8 cellular contexts compared by ENCODE assay signal in the genomic region with DNA sequence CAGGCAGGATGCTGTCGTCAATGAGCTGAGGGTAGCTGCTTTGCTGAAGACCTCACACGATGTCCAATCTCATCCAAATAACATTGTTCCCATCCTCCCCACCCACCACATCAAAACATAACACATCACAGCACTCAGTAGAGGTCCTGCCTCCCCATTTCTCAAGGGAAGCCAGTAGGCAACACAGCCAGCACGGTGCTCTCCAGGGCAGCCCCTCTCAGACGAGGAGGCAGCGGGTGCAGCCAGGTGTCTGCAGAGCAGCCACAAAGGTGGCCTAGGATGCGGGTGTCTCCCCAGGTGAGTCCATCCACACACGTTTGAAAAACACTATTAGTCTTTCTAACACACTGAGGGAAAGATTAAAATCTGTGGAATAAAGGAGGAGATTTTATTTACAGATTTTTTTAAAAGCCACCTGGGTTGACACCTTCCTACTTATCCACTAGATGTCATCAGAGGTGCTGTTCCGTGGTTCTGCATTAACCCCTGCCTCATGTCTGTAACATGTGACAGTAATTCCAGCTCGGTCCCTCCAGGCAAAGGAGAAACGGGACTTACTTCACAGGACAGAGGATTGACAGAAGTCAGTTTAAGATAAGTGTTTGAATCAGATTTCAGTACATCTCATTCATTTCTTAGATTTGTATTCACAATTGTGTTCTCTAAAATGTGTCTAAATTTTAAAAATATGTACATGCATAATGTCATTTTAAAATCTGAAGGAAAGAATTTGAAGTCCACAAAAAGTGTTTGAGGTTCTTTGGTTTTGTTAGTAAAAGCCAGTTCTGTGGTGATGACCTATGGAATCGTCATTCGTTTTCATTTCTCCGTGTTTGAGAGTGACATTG.
DNase-seq lines count a peak whose midpoint lies in the region; ATAC-seq and TF ChIP-seq lines count a peak whose summit lies in the region.

No MANE protein-coding gene starts in this region.

- no peaks in the 10 kb centered on the region for H3K9me3 ChIP-seq in effector memory CD4-positive, alpha-beta T cell (ENCODE audit: control insufficient read depth, low read length)

- no peaks in the 10 kb centered on the region for H3K36me3 ChIP-seq in kidney epithelial cell (ENCODE audit: control insufficient read depth, insufficient read depth, low read length)
- H3K36me3 ChIP-seq in effector memory CD4-positive, alpha-beta T cell (ENCODE audit: control insufficient read depth, insufficient read depth, low read length): no peaks in the 10 kb centered on the region

- no peaks in the 10 kb centered on the region for H3K27me3 ChIP-seq in kidney epithelial cell (ENCODE audit: control insufficient read depth, insufficient read depth, low read length)
- H3K27me3 ChIP-seq in effector memory CD4-positive, alpha-beta T cell (replicated peaks; ENCODE audit: control insufficient read depth, insufficient read depth, low read length, poor library complexity, severe bottlenecking): no peaks in the 10 kb centered on the region

- peak; percentile 34 for TF ChIP-seq CTCF in AG09319 (IDR thresholded peaks at IDR 0.05; ENCODE audit: low read depth, low read length)
- peak; percentile 18 for TF ChIP-seq CTCF in GM13976 (IDR thresholded peaks at IDR 0.05; ENCODE audit: borderline replicate concordance, control extremely low read depth, extremely low read depth, insufficient read depth, missing control alignments)
- TF ChIP-seq CTCF in astrocyte of the cerebellum (IDR thresholded peaks at IDR 0.05; ENCODE audit: low read depth, low read length, missing control alignments): peak; percentile 65
- peak; percentile 54 for TF ChIP-seq CTCF in kidney epithelial cell (IDR thresholded peaks at IDR 0.05; ENCODE audit: insufficient read depth, low read length, poor library complexity, severe bottlenecking)

- H3K27ac ChIP-seq in effector memory CD4-positive, alpha-beta T cell (ENCODE audit: insufficient read depth, low read length, poor library complexity, severe bottlenecking): no peak overlapping the region

- DNase-seq in AG09319 (ENCODE audit: extremely low read depth, low read depth) (peak; percentile 19), GM13976 (ENCODE audit: low spot score) (peak; percentile 76), NCI-H2171 (lab: John Stamatoyannopoulos, UW) (peak; percentile 45), astrocyte of the cerebellum (ENCODE audit: low read depth) (peak; percentile 37), kidney epithelial cell (ENCODE audit: low read depth) (no peak)
- DNase-seq in effector memory CD4-positive, alpha-beta T cell: no peak

- H3K4me1 ChIP-seq in effector memory CD4-positive, alpha-beta T cell (ENCODE audit: control insufficient read depth, insufficient read depth, low read length, poor library complexity, severe bottlenecking): peaks cover 7% of the 10 kb centered on the region

- H3K4me3 ChIP-seq in astrocyte of the cerebellum (ENCODE audit: low read depth, low read length) (no peak overlapping the region), kidney epithelial cell (ENCODE audit: low read depth, low read length) (no peak overlapping the region)
- H3K4me3 ChIP-seq in effector memory CD4-positive, alpha-beta T cell (ENCODE audit: insufficient read depth, low read depth, low read length, poor library complexity, severe bottlenecking): no peak overlapping the region

- ATAC-seq in HG02981 (IDR thresholded peaks at IDR 0.05; ENCODE audit: unreplicated experiment): peak; percentile 69
- ATAC-seq in HG03045 (IDR thresholded peaks at IDR 0.05; ENCODE audit: unreplicated experiment): no peak

- in situ Hi-C loops in GM13976 (cut with MboI; ENCODE audit: low sequenced_read_pairs, unreplicated experiment): no loop called here
- in situ Hi-C loops in astrocyte of the cerebellum (cut with HindIII; ENCODE audit: low sequenced_read_pairs): no loop called here

Comparison
In these comparisons a context has a peak if more than half of its experiments do, and no peak if none do; other contexts are left out.
1. DNase-seq: peak in AG09319 (single experiment), GM13976 (single experiment), NCI-H2171 (single experiment) and astrocyte of the cerebellum (single experiment); none in kidney epithelial cell (single experiment) and effector memory CD4-positive, alpha-beta T cell (0 of 3).
2. Peak in every context shown above with its lines, with median percentiles within 50 percentile points of each other: CTCF ChIP-seq.